Comparison of ENCODE assay signal across 19 cellular contexts in the genomic region with DNA sequence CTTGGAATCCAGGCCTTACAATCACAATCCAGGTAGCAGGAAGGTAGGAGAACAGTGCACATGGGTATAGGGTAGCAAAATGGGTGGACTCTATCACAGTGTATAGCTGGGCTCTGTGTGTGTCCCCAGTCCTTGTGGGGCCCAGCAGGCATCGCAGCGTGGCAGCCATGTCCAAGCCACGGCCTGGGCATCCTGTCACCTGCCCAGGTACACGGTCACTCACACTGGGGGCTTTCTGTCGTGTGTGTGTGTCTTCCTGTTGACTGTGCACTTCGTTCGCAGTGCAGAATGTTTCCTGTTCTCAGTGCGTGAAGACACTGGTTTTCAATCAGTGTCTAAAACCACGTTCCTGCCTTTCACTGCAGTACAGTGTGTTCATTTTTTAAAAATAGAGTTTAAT.
DNase-seq lines count a peak whose midpoint lies in the region; ATAC-seq and TF ChIP-seq lines count a peak whose summit lies in the region.
"Had no signal": no experiment of that assay in that cellular context is flagged by ENCODE, and none has a peak within 500 bp of the region (broad histone marks: within the 10 kb centered on the region; RNA-seq: fewer than 3 reads in every experiment).

No MANE protein-coding gene starts in this region.

- CTCF ChIA-PET in activated naive CD4-positive, alpha-beta T cell treated with anti-CD3 and anti-CD28 coated beads for 36 hours (lab: Charles Lee): interaction anchor here (1.6 kb wide), 1 partner anchor 10 kb away, joined by 3 read pairs; no protein-coding TSS in a partner anchor
- CTCF ChIA-PET in activated CD4-positive, alpha-beta memory T cell treated with anti-CD3 and anti-CD28 coated beads for 36 hours (lab: Charles Lee): interaction anchor here (0.6 to 1.7 kb wide), 3 partner anchors 12 to 567 kb away, joined by 3 to 8 read pairs (median 5); no protein-coding TSS in a partner anchor

- intact Hi-C loops in activated naive CD4-positive, alpha-beta T cell treated with anti-CD3 and anti-CD28 coated beads for 36 hours (cut with micrococcal nuclease): loop anchor here (1.0 kb wide), 1 partner anchor 10 kb away; no protein-coding TSS in a partner anchor
- intact Hi-C loops in activated CD4-positive, alpha-beta memory T cell treated with anti-CD3 and anti-CD28 coated beads for 36 hours (cut with micrococcal nuclease): no loop called here
- intact Hi-C loops in mucosa of descending colon (cut with DNase I, micrococcal nuclease): no loop called here

- peaks cover 34% of the 10 kb centered on the region for H3K4me1 Mint-ChIP-seq in activated naive CD4-positive, alpha-beta T cell treated with anti-CD3 and anti-CD28 coated beads for 36 hours (ENCODE audit: low read depth)
- peaks cover 66% of the 10 kb centered on the region for H3K4me1 Mint-ChIP-seq in activated CD4-positive, alpha-beta memory T cell treated with anti-CD3 and anti-CD28 coated beads for 36 hours (ENCODE audit: low read depth)

- peak; percentile 44 for DNase-seq in activated naive CD4-positive, alpha-beta T cell treated with anti-CD3 and anti-CD28 coated beads for 36 hours
- no peak for DNase-seq in activated naive CD4-positive, alpha-beta T cell treated with Interleukin-2 at 50 U/mL for 16 hours
- peak; percentile 44 for DNase-seq in activated CD4-positive, alpha-beta memory T cell treated with anti-CD3 and anti-CD28 coated beads for 36 hours
- peak in 1 of 3 donors; percentile 62 for DNase-seq in mucosa of descending colon
- DNase-seq in stimulated activated naive CD4-positive, alpha-beta T cell (lab: John Stamatoyannopoulos, UW): no peak
- DNase-seq in NCI-H748 treated with DMSO at 0.1 percent for 48 hours (lab: John Stamatoyannopoulos, UW): no peak
- no peak for DNase-seq in NCI-H1436 treated with DMSO at 0.1 percent for 48 hours (lab: John Stamatoyannopoulos, UW)
- DNase-seq: ACHN, Caco-2, dermis blood vessel endothelial cell, erythroblast, NCI-H82, PC-3, thyroid gland had no signal

- peak; percentile 68 for ATAC-seq in mucosa of descending colon
- ATAC-seq in GM21723 (IDR thresholded peaks at IDR 0.05; ENCODE audit: unreplicated experiment): no peak
- ATAC-seq: gastroesophageal sphincter, PC-3, WTC11 had no signal

- no peaks in the 10 kb centered on the region for H3K36me3 Mint-ChIP-seq in activated naive CD4-positive, alpha-beta T cell treated with anti-CD3 and anti-CD28 coated beads for 36 hours (ENCODE audit: low read depth)
- H3K36me3 Mint-ChIP-seq in activated CD4-positive, alpha-beta memory T cell treated with anti-CD3 and anti-CD28 coated beads for 36 hours: peaks cover 1% of the 10 kb centered on the region
- H3K36me3 Mint-ChIP-seq: WTC11 had no signal

- H3K9me3 Mint-ChIP-seq in activated naive CD4-positive, alpha-beta T cell treated with anti-CD3 and anti-CD28 coated beads for 36 hours: peaks cover 2% of the 10 kb centered on the region
- no peaks in the 10 kb centered on the region for H3K9me3 Mint-ChIP-seq in activated CD4-positive, alpha-beta memory T cell treated with anti-CD3 and anti-CD28 coated beads for 36 hours

- H3K4me1 ChIP-seq in mucosa of descending colon (ENCODE audit: low read depth): peaks cover 7% of the 10 kb centered on the region
- H3K4me1 ChIP-seq: breast epithelium, thyroid gland had no signal

- H3K27ac Mint-ChIP-seq in activated naive CD4-positive, alpha-beta T cell treated with anti-CD3 and anti-CD28 coated beads for 36 hours: no peak overlapping the region
- peak overlapping the region; percentile 62 for H3K27ac Mint-ChIP-seq in activated CD4-positive, alpha-beta memory T cell treated with anti-CD3 and anti-CD28 coated beads for 36 hours
- H3K27ac Mint-ChIP-seq: WTC11 had no signal

- H3K4me3 ChIP-seq in mucosa of descending colon: no peak overlapping the region
- H3K4me3 ChIP-seq: breast epithelium, gastroesophageal sphincter, smooth muscle cell, thyroid gland had no signal

- POLR2A ChIA-PET in activated CD4-positive, alpha-beta memory T cell treated with anti-CD3 and anti-CD28 coated beads for 36 hours (lab: Charles Lee): interaction anchor here (11.5 kb wide), 1 partner anchor 8 kb away, joined by 125 read pairs; no protein-coding TSS in a partner anchor

- H3K4me3 Mint-ChIP-seq in activated naive CD4-positive, alpha-beta T cell treated with anti-CD3 and anti-CD28 coated beads for 36 hours: no peak overlapping the region
- no peak overlapping the region for H3K4me3 Mint-ChIP-seq in activated CD4-positive, alpha-beta memory T cell treated with anti-CD3 and anti-CD28 coated beads for 36 hours
- H3K4me3 Mint-ChIP-seq: WTC11 had no signal

- no peaks in the 10 kb centered on the region for H3K9me3 ChIP-seq in mucosa of descending colon
- H3K9me3 ChIP-seq: breast epithelium, Caco-2, gastroesophageal sphincter, thyroid gland had no signal

- no peaks in the 10 kb centered on the region for H3K36me3 ChIP-seq in mucosa of descending colon (ENCODE audit: low read depth)
- H3K36me3 ChIP-seq: breast epithelium, gastroesophageal sphincter, thyroid gland had no signal

- no peaks in the 10 kb centered on the region for H3K27me3 Mint-ChIP-seq in activated naive CD4-positive, alpha-beta T cell treated with anti-CD3 and anti-CD28 coated beads for 36 hours (ENCODE audit: low read depth)
- H3K27me3 Mint-ChIP-seq in activated CD4-positive, alpha-beta memory T cell treated with anti-CD3 and anti-CD28 coated beads for 36 hours: no peaks in the 10 kb centered on the region

- TF ChIP-seq CTCF in mucosa of descending colon (IDR thresholded peaks at IDR 0.05): no peak

Comparison
In these comparisons a context has a peak if more than half of its experiments do, and no peak if none do; other contexts are left out.
1. DNase-seq: peak in activated naive CD4-positive, alpha-beta T cell treated with anti-CD3 and anti-CD28 coated beads for 36 hours (single experiment) and activated CD4-positive, alpha-beta memory T cell treated with anti-CD3 and anti-CD28 coated beads for 36 hours (single experiment); none in activated naive CD4-positive, alpha-beta T cell treated with Interleukin-2 at 50 U/mL for 16 hours (single experiment), stimulated activated naive CD4-positive, alpha-beta T cell (0 of 6), NCI-H748 treated with DMSO at 0.1 percent for 48 hours (single experiment) and NCI-H1436 treated with DMSO at 0.1 percent for 48 hours (single experiment).